1 cellular context compared by ENCODE assay signal in genomic region chr3:151871639-151872468, GRCh38.
A peak's percentile ranks its signal among the peaks of the same experiment; 100 is the strongest.
TF ChIP-seq lines count a peak whose summit lies in the region.

No MANE protein-coding gene starts in this region.

TF ChIP-seq in K562, 482 proteins besides CTCF, POLR2A, EP300 and RAD21 (continued from another document and continues in another):
- TF ChIP-seq ZNF318 (IDR thresholded peaks at IDR 0.05; ENCODE audit: borderline replicate concordance in 1 of 2, low read depth in 1 of 2), result no peak
- no peak for TF ChIP-seq NFIX (CRISPR knock-in tag; IDR thresholded peaks at IDR 0.05; ENCODE audit: low read depth)
- TF ChIP-seq E2F3 (CRISPR knock-in tag; IDR thresholded peaks at IDR 0.05), result no peak
- TF ChIP-seq ZNF3 (CRISPR knock-in tag; IDR thresholded peaks at IDR 0.05), result no peak
- peak; percentile 92 for TF ChIP-seq SPI1 (IDR thresholded peaks at IDR 0.05; ENCODE audit: borderline replicate concordance, low read depth, low read length)
- no peak for TF ChIP-seq ZFP1 (CRISPR knock-in tag; IDR thresholded peaks at IDR 0.05)
- TF ChIP-seq MLLT1 (IDR thresholded peaks at IDR 0.05), result no peak
- peak; percentile 50; the same call in 1 of the 2 replicates for TF ChIP-seq ARID1B (IDR thresholded peaks at IDR 0.05)
- TF ChIP-seq ERF (CRISPR knock-in tag; IDR thresholded peaks at IDR 0.05), result no peak
- no peak for TF ChIP-seq ILF3 (IDR thresholded peaks at IDR 0.05; ENCODE audit: borderline replicate concordance)
- no peak for TF ChIP-seq ZKSCAN3 (CRISPR knock-in tag; IDR thresholded peaks at IDR 0.05)
- peak; percentile 45 to 94; a peak in 2 of 4 replicates for TF ChIP-seq ETV6 (IDR thresholded peaks at IDR 0.05; ENCODE audit: borderline replicate concordance in 1 of 2, low read depth in 2 of 2, low read length in 1 of 2)
- no peak for TF ChIP-seq ETV6 (CRISPR knock-in tag; IDR thresholded peaks at IDR 0.05; ENCODE audit: borderline replicate concordance)
- TF ChIP-seq RNF2 (IDR thresholded peaks at IDR 0.05), result no peak
- no peak; the same call in 1 of the 2 replicates for TF ChIP-seq CREB1 (IDR thresholded peaks at IDR 0.05)
- no peak for TF ChIP-seq CREB1 (CRISPR knock-in tag; IDR thresholded peaks at IDR 0.05)
- TF ChIP-seq, protein P1, sequence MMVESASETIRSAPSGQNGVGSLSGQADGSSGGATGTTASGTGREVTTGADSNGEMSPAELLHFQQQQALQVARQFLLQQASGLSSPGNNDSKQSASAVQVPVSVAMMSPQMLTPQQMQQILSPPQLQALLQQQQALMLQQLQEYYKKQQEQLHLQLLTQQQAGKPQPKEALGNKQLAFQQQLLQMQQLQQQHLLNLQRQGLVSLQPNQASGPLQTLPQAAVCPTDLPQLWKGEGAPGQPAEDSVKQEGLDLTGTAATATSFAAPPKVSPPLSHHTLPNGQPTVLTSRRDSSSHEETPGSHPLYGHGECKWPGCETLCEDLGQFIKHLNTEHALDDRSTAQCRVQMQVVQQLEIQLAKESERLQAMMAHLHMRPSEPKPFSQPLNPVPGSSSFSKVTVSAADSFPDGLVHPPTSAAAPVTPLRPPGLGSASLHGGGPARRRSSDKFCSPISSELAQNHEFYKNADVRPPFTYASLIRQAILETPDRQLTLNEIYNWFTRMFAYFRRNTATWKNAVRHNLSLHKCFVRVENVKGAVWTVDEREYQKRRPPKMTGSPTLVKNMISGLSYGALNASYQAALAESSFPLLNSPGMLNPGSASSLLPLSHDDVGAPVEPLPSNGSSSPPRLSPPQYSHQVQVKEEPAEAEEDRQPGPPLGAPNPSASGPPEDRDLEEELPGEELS (CRISPR knock-in tag; IDR thresholded peaks at IDR 0.05; ENCODE audit: borderline replicate concordance), result no peak
- no peak for TF ChIP-seq SIX5 (IDR thresholded peaks at IDR 0.05; ENCODE audit: borderline replicate concordance in 1 of 2, insufficient read depth in 1 of 2, low read depth in 1 of 2, low read length in 2 of 2)
- TF ChIP-seq OTX1 (CRISPR knock-in tag; IDR thresholded peaks at IDR 0.05), result no peak
- TF ChIP-seq ILK (tag; IDR thresholded peaks at IDR 0.05; ENCODE audit: borderline replicate concordance, low read depth), result no peak
- no peak for TF ChIP-seq NR2C2 (CRISPR knock-in tag; IDR thresholded peaks at IDR 0.05)
- peak; percentile 75 for TF ChIP-seq NR2C2 (tag; IDR thresholded peaks at IDR 0.05)
- TF ChIP-seq HMBOX1 (IDR thresholded peaks at IDR 0.05), result peak; percentile 71
- TF ChIP-seq ATF2 (CRISPR knock-in tag; IDR thresholded peaks at IDR 0.05), result no peak
- TF ChIP-seq ZBTB40 (IDR thresholded peaks at IDR 0.05), result peak; percentile 86
- no peak for TF ChIP-seq ZBTB40 (CRISPR knock-in tag; IDR thresholded peaks at IDR 0.05)
